ENCODE assay signal across 1 cellular context in the genomic region with DNA sequence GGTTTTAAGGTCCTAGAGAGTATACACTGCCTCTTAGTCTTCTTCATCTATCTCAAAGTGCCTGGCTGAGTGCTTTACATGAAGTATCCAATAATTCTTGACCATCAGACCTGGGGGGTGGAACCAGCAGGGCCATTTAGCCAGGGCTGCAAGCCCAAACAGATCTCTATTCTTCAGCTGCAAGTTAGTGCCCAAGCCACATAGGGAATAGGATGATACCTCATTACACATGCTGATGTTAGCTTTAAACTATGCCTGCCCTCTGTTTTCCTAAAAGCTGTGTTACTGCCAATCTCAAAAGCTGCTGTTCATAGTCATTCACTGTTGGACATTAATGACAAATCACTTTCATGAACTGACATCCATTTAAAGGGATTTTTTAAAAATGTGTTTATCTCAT.
TF ChIP-seq lines count a peak whose summit lies in the region.

No MANE protein-coding gene starts in this region.

TF ChIP-seq in SK-N-SH, 30 proteins besides CTCF, POLR2A, EP300 and RAD21 (continued from another document):
- TF ChIP-seq, protein P1, sequence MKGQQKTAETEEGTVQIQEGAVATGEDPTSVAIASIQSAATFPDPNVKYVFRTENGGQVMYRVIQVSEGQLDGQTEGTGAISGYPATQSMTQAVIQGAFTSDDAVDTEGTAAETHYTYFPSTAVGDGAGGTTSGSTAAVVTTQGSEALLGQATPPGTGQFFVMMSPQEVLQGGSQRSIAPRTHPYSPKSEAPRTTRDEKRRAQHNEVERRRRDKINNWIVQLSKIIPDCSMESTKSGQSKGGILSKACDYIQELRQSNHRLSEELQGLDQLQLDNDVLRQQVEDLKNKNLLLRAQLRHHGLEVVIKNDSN (IDR thresholded peaks at IDR 0.05; ENCODE audit: borderline replicate concordance, low read depth) = no peak
- TF ChIP-seq NFIC (IDR thresholded peaks at IDR 0.05; ENCODE audit: borderline replicate concordance) (no peak), TCF12 (IDR thresholded peaks at IDR 0.05) (no peak), TAF1 (IDR thresholded peaks at IDR 0.05; ENCODE audit: borderline replicate concordance, low read depth, low read length) (no peak), YY1 (IDR thresholded peaks at IDR 0.05; ENCODE audit: low read depth) (no peak), GATA2 (CRISPR knock-in tag; IDR thresholded peaks at IDR 0.05) (no peak), SIN3A (IDR thresholded peaks at IDR 0.05; ENCODE audit: borderline replicate concordance, low read depth, low read length) (no peak), GABPA (IDR thresholded peaks at IDR 0.05; ENCODE audit: low read depth) (no peak)
